ENCODE assay signal across 1 cellular context in the genomic region with DNA sequence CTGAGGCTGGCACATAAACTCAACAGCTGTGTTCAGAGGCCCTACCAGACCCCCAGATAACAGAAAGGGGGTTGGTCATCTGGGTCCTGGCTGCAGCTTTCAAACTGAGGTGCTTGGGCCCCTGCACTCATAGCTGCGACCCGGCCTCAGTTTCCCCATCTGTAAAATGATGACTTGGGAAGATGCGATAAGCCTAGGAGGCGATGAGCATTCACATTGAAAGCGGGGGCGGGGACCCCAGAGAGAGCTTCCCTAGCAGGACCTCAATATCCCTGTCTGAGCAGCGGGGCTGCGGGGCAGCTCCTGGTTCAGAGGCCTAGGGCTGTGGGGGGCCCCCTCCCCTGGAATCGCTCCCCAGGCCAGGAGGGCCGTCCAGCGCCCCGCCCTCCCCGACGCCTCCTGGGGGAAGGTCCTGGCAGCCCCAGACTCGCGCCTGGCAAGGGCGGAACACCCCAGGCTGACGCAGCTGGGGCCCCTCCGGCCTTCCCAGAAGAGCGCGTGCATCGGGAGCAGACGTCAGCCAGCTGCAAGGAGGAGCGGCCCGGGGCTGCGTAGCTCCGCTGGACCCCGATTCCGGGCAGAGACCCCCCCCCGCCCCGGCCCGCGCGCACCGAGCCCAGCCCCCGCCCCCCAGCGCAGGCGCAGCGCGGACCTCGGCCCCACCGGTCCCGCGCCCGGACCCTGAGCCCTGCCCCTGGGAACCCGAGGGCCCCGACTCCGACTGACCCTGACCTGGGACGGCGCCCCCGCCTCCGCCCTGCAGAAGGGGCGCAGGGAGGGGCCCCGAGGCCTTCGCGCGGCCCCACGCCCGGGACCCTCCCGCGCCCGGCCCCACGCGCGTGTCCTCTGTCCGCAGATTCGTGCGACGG.
TF ChIP-seq lines count a peak whose summit lies in the region.

No MANE protein-coding gene starts in this region.

TF ChIP-seq in A549, 52 proteins besides CTCF, POLR2A, EP300 and RAD21 (continued from another document):
- TF ChIP-seq, protein P1, sequence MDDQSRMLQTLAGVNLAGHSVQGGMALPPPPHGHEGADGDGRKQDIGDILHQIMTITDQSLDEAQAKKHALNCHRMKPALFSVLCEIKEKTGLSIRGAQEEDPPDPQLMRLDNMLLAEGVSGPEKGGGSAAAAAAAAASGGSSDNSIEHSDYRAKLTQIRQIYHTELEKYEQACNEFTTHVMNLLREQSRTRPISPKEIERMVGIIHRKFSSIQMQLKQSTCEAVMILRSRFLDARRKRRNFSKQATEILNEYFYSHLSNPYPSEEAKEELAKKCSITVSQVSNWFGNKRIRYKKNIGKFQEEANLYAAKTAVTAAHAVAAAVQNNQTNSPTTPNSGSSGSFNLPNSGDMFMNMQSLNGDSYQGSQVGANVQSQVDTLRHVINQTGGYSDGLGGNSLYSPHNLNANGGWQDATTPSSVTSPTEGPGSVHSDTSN (IDR thresholded peaks at IDR 0.05): peak; percentile 9; the same call in 1 of the 2 replicates
- no peak for TF ChIP-seq MAFK (IDR thresholded peaks at IDR 0.05; ENCODE audit: partially characterized antibody)
- TF ChIP-seq NPAS2 (CRISPR knock-in tag; IDR thresholded peaks at IDR 0.05; ENCODE audit: borderline replicate concordance): no peak
- TF ChIP-seq CEBPB (IDR thresholded peaks at IDR 0.05): no peak
- TF ChIP-seq HOXB5 (CRISPR knock-in tag; IDR thresholded peaks at IDR 0.05): 0 out of 2 replicates have a peak, but pooled peaks have one; percentile 38
- TF ChIP-seq, protein P2, sequence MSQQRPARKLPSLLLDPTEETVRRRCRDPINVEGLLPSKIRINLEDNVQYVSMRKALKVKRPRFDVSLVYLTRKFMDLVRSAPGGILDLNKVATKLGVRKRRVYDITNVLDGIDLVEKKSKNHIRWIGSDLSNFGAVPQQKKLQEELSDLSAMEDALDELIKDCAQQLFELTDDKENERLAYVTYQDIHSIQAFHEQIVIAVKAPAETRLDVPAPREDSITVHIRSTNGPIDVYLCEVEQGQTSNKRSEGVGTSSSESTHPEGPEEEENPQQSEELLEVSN (IDR thresholded peaks at IDR 0.05; ENCODE audit: borderline replicate concordance, low read depth): 0 out of 2 replicates have a peak, but pooled peaks have one; percentile 30
